In genomic region chr3:20012164-20012563, GRCh38 we compare ENCODE assay signal across 2 cellular contexts.
TF ChIP-seq lines count a peak whose summit lies in the region.

Gene PP2D1 (minus strand): TSS chr3:20012264. CDS start chr3:20012072, 192 bp downstream.

TF ChIP-seq in GM12891, 5 proteins besides CTCF, POLR2A, EP300 and RAD21 (continued from another document):
- TF ChIP-seq POU2F2 (IDR thresholded peaks at IDR 0.05; ENCODE audit: low read depth, low read length) (no peak), PAX5 (IDR thresholded peaks at IDR 0.05; ENCODE audit: insufficient read depth, low read length, severe bottlenecking) (no peak), POLR2AphosphoS5 (IDR thresholded peaks at IDR 0.05; ENCODE audit: low read depth, low read length) (no peak), SPI1 (IDR thresholded peaks at IDR 0.05; ENCODE audit: low read depth, low read length) (no peak)

TF ChIP-seq in K562, 482 proteins besides CTCF, POLR2A, EP300 and RAD21:
- TF ChIP-seq SREBF2 (CRISPR knock-in tag; IDR thresholded peaks at IDR 0.05) = no peak
- TF ChIP-seq CEBPG (CRISPR knock-in tag; IDR thresholded peaks at IDR 0.05) = no peak
- 0 out of 4 replicates have a peak, but pooled peaks of 1 of the 2 experiments have one; percentile 23 for TF ChIP-seq CEBPG (tag; conservative IDR thresholded peaks at IDR 0.05 in 1 of 2, IDR thresholded peaks at IDR 0.05 in 1 of 2)
